8 cellular contexts compared by ENCODE assay signal in genomic region chr5:149667084-149667826, GRCh38.
DNase-seq lines count a peak whose midpoint lies in the region; ATAC-seq and TF ChIP-seq lines count a peak whose summit lies in the region.

No MANE protein-coding gene starts in this region.

- H3K36me3 Mint-ChIP-seq in activated naive CD4-positive, alpha-beta T cell treated with anti-CD3 and anti-CD28 coated beads, Interleukin-2, amount 50 U/mL, for 72 hours, result peaks cover 4 to 10% of the 10 kb centered on the region in 2 donors

- H3K4me3 ChIP-seq in hepatocyte (no peak overlapping the region), thoracic aorta (no peak overlapping the region)

- H3K4me1 ChIP-seq in hepatocyte (ENCODE audit: insufficient read depth), result no peaks in the 10 kb centered on the region
- no peaks in the 10 kb centered on the region for H3K4me1 ChIP-seq in thoracic aorta (ENCODE audit: control insufficient read depth in 1 of 2, low read depth in 2 of 2)

- H3K9me2 ChIP-seq in hepatocyte (replicated peaks; ENCODE audit: insufficient read depth), result no peaks in the 10 kb centered on the region

- no peak overlapping the region for H2AFZ ChIP-seq in hepatocyte

- WGBS in hepatocyte (ENCODE audit: low lambda C conversion rate, missing lambda C conversion rate), result 38% methylated on average over 7 of the region's 7 CpGs

- H3K27ac ChIP-seq in hepatocyte (no peak overlapping the region), thoracic aorta (no peak overlapping the region)

- H3K36me3 ChIP-seq in hepatocyte (replicated peaks; ENCODE audit: insufficient read depth, low read depth) (no peaks in the 10 kb centered on the region), thoracic aorta (no peaks in the 10 kb centered on the region)

- no peaks in the 10 kb centered on the region for H4K20me1 ChIP-seq in hepatocyte (ENCODE audit: insufficient read depth, poor library complexity, severe bottlenecking)

- H3K4me2 ChIP-seq in hepatocyte, result no peak overlapping the region

- H3K9me3 ChIP-seq in hepatocyte (ENCODE audit: low read depth), result peaks cover 4% of the 10 kb centered on the region
- peaks cover 7% of the 10 kb centered on the region for H3K9me3 ChIP-seq in thoracic aorta

- no peak overlapping the region for H3K27ac Mint-ChIP-seq in activated naive CD4-positive, alpha-beta T cell treated with anti-CD3 and anti-CD28 coated beads, Interleukin-2, amount 50 U/mL, for 72 hours

- peak; percentile 97 for TF ChIP-seq CTCF in LNCAP (IDR thresholded peaks at IDR 0.05)
- peak; percentile 58 for TF ChIP-seq CTCF in hepatocyte (IDR thresholded peaks at IDR 0.05; ENCODE audit: poor library complexity)
- peak; percentile 60 for TF ChIP-seq CTCF in thoracic aorta (IDR thresholded peaks at IDR 0.05)

- H3K79me2 ChIP-seq in hepatocyte, result no peaks in the 10 kb centered on the region

- H3K27me3 ChIP-seq in hepatocyte (no peaks in the 10 kb centered on the region), thoracic aorta (replicated peaks; ENCODE audit: insufficient read depth) (no peaks in the 10 kb centered on the region)

- H3K9me3 Mint-ChIP-seq in activated naive CD4-positive, alpha-beta T cell treated with anti-CD3 and anti-CD28 coated beads, Interleukin-2, amount 50 U/mL, for 72 hours, result peaks cover 10 to 12% of the 10 kb centered on the region in 2 donors

- ATAC-seq in activated naive CD4-positive, alpha-beta T cell treated with anti-CD3 and anti-CD28 coated beads, Interleukin-2, amount 50 U/mL, for 72 hours, result peak; percentile 38 to 39
- no peak for ATAC-seq in thoracic aorta (ENCODE audit: insufficient number of reproducible peaks, low FRiP score, low read depth)
- no peak for ATAC-seq in GM19397 (IDR thresholded peaks at IDR 0.05; ENCODE audit: unreplicated experiment)
- no peak for ATAC-seq in GM18873 (IDR thresholded peaks at IDR 0.05; ENCODE audit: low FRiP score, unreplicated experiment)

- DNase-seq in SIG-M5 treated with dmso at 0.1 percent for 504 hours (lab: John Stamatoyannopoulos, UW; ENCODE audit: unreplicated experiment) (peak; percentile 53), SIG-M5 (lab: John Stamatoyannopoulos, UW) (no peak), hepatocyte (ENCODE audit: low spot score) (peak; percentile 24), thoracic aorta (ENCODE audit: low spot score) (no peak)
- DNase-seq in activated naive CD4-positive, alpha-beta T cell treated with anti-CD3 and anti-CD28 coated beads, Interleukin-2, amount 50 U/mL, for 72 hours (ENCODE audit: low spot score in 2 of 2), result peak in 1 of 2 donors; percentile 62

Comparison
In these comparisons a context has a peak if more than half of its experiments do, and no peak if none do; other contexts are left out.
1. DNase-seq: peak in SIG-M5 treated with dmso at 0.1 percent for 504 hours (single experiment) and hepatocyte (single experiment); none in SIG-M5 (single experiment) and thoracic aorta (single experiment).
2. ATAC-seq: peak in activated naive CD4-positive, alpha-beta T cell treated with anti-CD3 and anti-CD28 coated beads, Interleukin-2, amount 50 U/mL, for 72 hours (2 of 2); none in thoracic aorta (single experiment), GM19397 (single experiment) and GM18873 (single experiment).
3. Peak in every context shown above with its lines, with median percentiles within 50 percentile points of each other: CTCF ChIP-seq.